1 cellular context compared by ENCODE assay signal in the genomic region with DNA sequence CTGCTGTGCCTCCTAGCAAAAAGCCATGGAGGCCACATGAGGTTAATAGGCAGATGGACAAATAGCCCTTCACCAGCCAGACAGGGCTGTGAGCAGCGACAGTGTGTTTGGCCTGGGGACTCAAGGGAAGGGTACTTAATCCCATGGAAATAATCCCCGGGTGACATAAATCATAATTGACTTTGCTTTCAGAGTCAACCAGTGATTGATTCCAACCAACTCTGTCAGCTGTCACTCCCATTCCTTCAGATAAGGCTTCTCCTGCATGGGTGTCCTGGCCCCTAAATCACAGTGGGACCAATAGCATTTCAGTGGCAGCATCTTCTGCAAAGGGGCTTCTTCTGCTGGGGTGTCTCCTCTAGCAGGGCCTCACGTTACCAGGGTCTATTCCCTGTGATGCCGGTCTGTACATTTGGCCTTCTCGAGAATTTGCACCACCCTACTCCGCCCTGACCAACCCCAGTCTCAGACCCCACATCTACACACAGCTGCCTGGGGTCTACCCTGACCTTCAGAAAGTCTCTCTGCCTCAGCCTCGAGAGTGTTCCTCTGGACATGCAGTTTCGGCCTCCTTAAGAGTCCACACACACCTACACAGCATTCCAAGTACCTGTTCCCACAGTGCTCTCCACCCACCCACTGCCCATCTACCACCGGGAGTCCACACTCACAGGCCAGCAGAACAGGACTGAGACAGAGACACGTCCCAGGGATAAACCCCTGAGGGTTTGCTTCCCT.
TF ChIP-seq lines count a peak whose summit lies in the region.

No MANE protein-coding gene starts in this region.

TF ChIP-seq in HepG2, 621 proteins besides CTCF, POLR2A, EP300 and RAD21:
- TF ChIP-seq HNRNPUL1 (IDR thresholded peaks at IDR 0.05; ENCODE audit: low read depth, low read length) = no peak
- no peak for TF ChIP-seq ZNF3 (CRISPR knock-in tag; IDR thresholded peaks at IDR 0.05)
- no peak for TF ChIP-seq TAF15 (IDR thresholded peaks at IDR 0.05; ENCODE audit: low read depth, low read length, poor library complexity, severe bottlenecking)
- TF ChIP-seq PHF21A (CRISPR knock-in tag; IDR thresholded peaks at IDR 0.05) = no peak
- TF ChIP-seq, protein P1, sequence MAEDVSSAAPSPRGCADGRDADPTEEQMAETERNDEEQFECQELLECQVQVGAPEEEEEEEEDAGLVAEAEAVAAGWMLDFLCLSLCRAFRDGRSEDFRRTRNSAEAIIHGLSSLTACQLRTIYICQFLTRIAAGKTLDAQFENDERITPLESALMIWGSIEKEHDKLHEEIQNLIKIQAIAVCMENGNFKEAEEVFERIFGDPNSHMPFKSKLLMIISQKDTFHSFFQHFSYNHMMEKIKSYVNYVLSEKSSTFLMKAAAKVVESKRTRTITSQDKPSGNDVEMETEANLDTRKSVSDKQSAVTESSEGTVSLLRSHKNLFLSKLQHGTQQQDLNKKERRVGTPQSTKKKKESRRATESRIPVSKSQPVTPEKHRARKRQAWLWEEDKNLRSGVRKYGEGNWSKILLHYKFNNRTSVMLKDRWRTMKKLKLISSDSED (CRISPR knock-in tag; IDR thresholded peaks at IDR 0.05) = no peak
- TF ChIP-seq, protein P2, sequence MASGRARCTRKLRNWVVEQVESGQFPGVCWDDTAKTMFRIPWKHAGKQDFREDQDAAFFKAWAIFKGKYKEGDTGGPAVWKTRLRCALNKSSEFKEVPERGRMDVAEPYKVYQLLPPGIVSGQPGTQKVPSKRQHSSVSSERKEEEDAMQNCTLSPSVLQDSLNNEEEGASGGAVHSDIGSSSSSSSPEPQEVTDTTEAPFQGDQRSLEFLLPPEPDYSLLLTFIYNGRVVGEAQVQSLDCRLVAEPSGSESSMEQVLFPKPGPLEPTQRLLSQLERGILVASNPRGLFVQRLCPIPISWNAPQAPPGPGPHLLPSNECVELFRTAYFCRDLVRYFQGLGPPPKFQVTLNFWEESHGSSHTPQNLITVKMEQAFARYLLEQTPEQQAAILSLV (CRISPR knock-in tag; IDR thresholded peaks at IDR 0.05; ENCODE audit: borderline replicate concordance) = no peak
- TF ChIP-seq ZBTB3 (CRISPR knock-in tag; IDR thresholded peaks at IDR 0.05; ENCODE audit: borderline replicate concordance, low read depth) = no peak
- no peak for TF ChIP-seq HNRNPK (IDR thresholded peaks at IDR 0.05; ENCODE audit: low read depth, low read length, poor library complexity, severe bottlenecking)
- no peak for TF ChIP-seq SP2 (CRISPR knock-in tag; IDR thresholded peaks at IDR 0.05)
- no peak for TF ChIP-seq RNF2 (conservative IDR thresholded peaks at IDR 0.05; ENCODE audit: low read depth)
- TF ChIP-seq ZNF350 (CRISPR knock-in tag; IDR thresholded peaks at IDR 0.05; ENCODE audit: borderline replicate concordance, low read depth) = no peak
- TF ChIP-seq, protein P3, sequence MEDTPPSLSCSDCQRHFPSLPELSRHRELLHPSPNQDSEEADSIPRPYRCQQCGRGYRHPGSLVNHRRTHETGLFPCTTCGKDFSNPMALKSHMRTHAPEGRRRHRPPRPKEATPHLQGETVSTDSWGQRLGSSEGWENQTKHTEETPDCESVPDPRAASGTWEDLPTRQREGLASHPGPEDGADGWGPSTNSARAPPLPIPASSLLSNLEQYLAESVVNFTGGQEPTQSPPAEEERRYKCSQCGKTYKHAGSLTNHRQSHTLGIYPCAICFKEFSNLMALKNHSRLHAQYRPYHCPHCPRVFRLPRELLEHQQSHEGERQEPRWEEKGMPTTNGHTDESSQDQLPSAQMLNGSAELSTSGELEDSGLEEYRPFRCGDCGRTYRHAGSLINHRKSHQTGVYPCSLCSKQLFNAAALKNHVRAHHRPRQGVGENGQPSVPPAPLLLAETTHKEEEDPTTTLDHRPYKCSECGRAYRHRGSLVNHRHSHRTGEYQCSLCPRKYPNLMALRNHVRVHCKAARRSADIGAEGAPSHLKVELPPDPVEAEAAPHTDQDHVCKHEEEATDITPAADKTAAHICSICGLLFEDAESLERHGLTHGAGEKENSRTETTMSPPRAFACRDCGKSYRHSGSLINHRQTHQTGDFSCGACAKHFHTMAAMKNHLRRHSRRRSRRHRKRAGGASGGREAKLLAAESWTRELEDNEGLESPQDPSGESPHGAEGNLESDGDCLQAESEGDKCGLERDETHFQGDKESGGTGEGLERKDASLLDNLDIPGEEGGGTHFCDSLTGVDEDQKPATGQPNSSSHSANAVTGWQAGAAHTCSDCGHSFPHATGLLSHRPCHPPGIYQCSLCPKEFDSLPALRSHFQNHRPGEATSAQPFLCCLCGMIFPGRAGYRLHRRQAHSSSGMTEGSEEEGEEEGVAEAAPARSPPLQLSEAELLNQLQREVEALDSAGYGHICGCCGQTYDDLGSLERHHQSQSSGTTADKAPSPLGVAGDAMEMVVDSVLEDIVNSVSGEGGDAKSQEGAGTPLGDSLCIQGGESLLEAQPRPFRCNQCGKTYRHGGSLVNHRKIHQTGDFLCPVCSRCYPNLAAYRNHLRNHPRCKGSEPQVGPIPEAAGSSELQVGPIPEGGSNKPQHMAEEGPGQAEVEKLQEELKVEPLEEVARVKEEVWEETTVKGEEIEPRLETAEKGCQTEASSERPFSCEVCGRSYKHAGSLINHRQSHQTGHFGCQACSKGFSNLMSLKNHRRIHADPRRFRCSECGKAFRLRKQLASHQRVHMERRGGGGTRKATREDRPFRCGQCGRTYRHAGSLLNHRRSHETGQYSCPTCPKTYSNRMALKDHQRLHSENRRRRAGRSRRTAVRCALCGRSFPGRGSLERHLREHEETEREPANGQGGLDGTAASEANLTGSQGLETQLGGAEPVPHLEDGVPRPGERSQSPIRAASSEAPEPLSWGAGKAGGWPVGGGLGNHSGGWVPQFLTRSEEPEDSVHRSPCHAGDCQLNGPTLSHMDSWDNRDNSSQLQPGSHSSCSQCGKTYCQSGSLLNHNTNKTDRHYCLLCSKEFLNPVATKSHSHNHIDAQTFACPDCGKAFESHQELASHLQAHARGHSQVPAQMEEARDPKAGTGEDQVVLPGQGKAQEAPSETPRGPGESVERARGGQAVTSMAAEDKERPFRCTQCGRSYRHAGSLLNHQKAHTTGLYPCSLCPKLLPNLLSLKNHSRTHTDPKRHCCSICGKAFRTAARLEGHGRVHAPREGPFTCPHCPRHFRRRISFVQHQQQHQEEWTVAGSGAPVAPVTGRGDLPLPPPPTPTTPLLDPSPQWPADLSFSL (CRISPR knock-in tag; IDR thresholded peaks at IDR 0.05) = no peak
- TF ChIP-seq ZNF761 (CRISPR knock-in tag; conservative IDR thresholded peaks at IDR 0.05) = no peak
- TF ChIP-seq ZC3H4 (CRISPR knock-in tag; IDR thresholded peaks at IDR 0.05; ENCODE audit: borderline replicate concordance) = no peak
